9 cellular contexts compared by ENCODE assay signal in genomic region chrX:131745942-131746489, GRCh38.
A peak's percentile ranks its signal among the peaks of the same experiment; 100 is the strongest.
DNase-seq lines count a peak whose midpoint lies in the region; ATAC-seq, FAIRE-seq and TF ChIP-seq lines count a peak whose summit lies in the region.
"Had no signal": no experiment of that assay in that cellular context is flagged by ENCODE, and none has a peak within 500 bp of the region (broad histone marks: within the 10 kb centered on the region; RNA-seq: fewer than 3 reads in every experiment).

No MANE protein-coding gene starts in this region.

- H3K4me3 Mint-ChIP-seq in activated T-cell treated with anti-CD3 and anti-CD28 coated beads, Interleukin-2, amount 50 U/mL, for 24 hours, result peak overlapping the region; percentile 87
- H3K4me3 Mint-ChIP-seq in activated T-cell treated with anti-CD3 and anti-CD28 coated beads, Interleukin-2, amount 50 U/mL, for 72 hours, result peak overlapping the region in 1 of 2 donors; percentile 90
- peak overlapping the region; percentile 93 for H3K4me3 Mint-ChIP-seq in MCF 10A (ENCODE audit: unreplicated experiment)
- H3K4me3 Mint-ChIP-seq: activated CD4-positive, alpha-beta memory T cell treated with anti-CD3 and anti-CD28 coated beads, Interleukin-2, amount 10 ng/mL, durations not matched to agents 7 days and 5 days had no signal

- TF ChIP-seq CTCF in MCF 10A (IDR thresholded peaks at IDR 0.05; ENCODE audit: unreplicated experiment) (no peak), vagina (IDR thresholded peaks at IDR 0.05) (no peak)

- CTCF ChIA-PET in MCF 10A (lab: Yijun Ruan, JAX), result interaction anchor here (1.1 to 2.7 kb wide), 8 partner anchors 18 to 68 kb away, joined by 3 to 22 read pairs (median 6); no protein-coding TSS in a partner anchor

- H3K4me3 ChIP-seq in vagina, result peak overlapping the region; percentile 50 to 51

- POLR2A ChIA-PET in MCF 10A (lab: Yijun Ruan, JAX), result interaction anchor here (0.6 to 2.7 kb wide), 11 partner anchors 17 to 1723 kb away, joined by 3 to 20 read pairs (median 5); no protein-coding TSS in a partner anchor

- peak overlapping the region; percentile 98 for H3K27ac Mint-ChIP-seq in activated T-cell treated with anti-CD3 and anti-CD28 coated beads, Interleukin-2, amount 50 U/mL, for 24 hours
- H3K27ac Mint-ChIP-seq in activated T-cell treated with anti-CD3 and anti-CD28 coated beads, Interleukin-2, amount 50 U/mL, for 72 hours, result no peak overlapping the region
- H3K27ac Mint-ChIP-seq in MCF 10A (ENCODE audit: low read depth, unreplicated experiment), result peak overlapping the region; percentile 94
- H3K27ac Mint-ChIP-seq: activated CD4-positive, alpha-beta memory T cell treated with anti-CD3 and anti-CD28 coated beads, Interleukin-2, amount 10 ng/mL, durations not matched to agents 7 days and 5 days had no signal

- TF ChIP-seq POLR2A in vagina (IDR thresholded peaks at IDR 0.05), result no peak

- no peak for FAIRE-seq in HTR-8/SVneo (lab: Jason Lieb, UNC)

- no peaks in the 10 kb centered on the region for H3K27me3 ChIP-seq in vagina

- no peaks in the 10 kb centered on the region for H3K4me1 ChIP-seq in vagina

- H3K27me3 Mint-ChIP-seq in activated T-cell treated with anti-CD3 and anti-CD28 coated beads, Interleukin-2, amount 50 U/mL, for 24 hours, result no peaks in the 10 kb centered on the region
- H3K27me3 Mint-ChIP-seq in activated T-cell treated with anti-CD3 and anti-CD28 coated beads, Interleukin-2, amount 50 U/mL, for 72 hours (ENCODE audit: low read depth), result no peaks in the 10 kb centered on the region
- H3K27me3 Mint-ChIP-seq in MCF 10A (ENCODE audit: insufficient read depth, unreplicated experiment), result no peaks in the 10 kb centered on the region
- H3K27me3 Mint-ChIP-seq: activated CD4-positive, alpha-beta memory T cell treated with anti-CD3 and anti-CD28 coated beads, Interleukin-2, amount 10 ng/mL, durations not matched to agents 7 days and 5 days had no signal

- intact Hi-C loops in MCF 10A (cut with micrococcal nuclease), result loop anchor here (1.0 kb wide), 1 partner anchor 35 kb away; no protein-coding TSS in a partner anchor
- intact Hi-C loops in vagina (cut with DNase I), result loop anchor here (10.0 kb wide), 1 partner anchor 49 kb away; no protein-coding TSS in a partner anchor

- H3K9me3 ChIP-seq in vagina, result no peaks in the 10 kb centered on the region

- peaks cover 41% of the 10 kb centered on the region for H3K36me3 Mint-ChIP-seq in activated T-cell treated with anti-CD3 and anti-CD28 coated beads, Interleukin-2, amount 50 U/mL, for 24 hours (ENCODE audit: low read depth)
- peaks cover 0 to 2% of the 10 kb centered on the region in 2 donors for H3K36me3 Mint-ChIP-seq in activated T-cell treated with anti-CD3 and anti-CD28 coated beads, Interleukin-2, amount 50 U/mL, for 72 hours (ENCODE audit: insufficient read depth in 2 of 2)
- H3K36me3 Mint-ChIP-seq in MCF 10A (ENCODE audit: insufficient read depth, unreplicated experiment), result no peaks in the 10 kb centered on the region

- no peaks in the 10 kb centered on the region for H3K9me3 Mint-ChIP-seq in activated T-cell treated with anti-CD3 and anti-CD28 coated beads, Interleukin-2, amount 50 U/mL, for 24 hours
- no peaks in the 10 kb centered on the region for H3K9me3 Mint-ChIP-seq in activated T-cell treated with anti-CD3 and anti-CD28 coated beads, Interleukin-2, amount 50 U/mL, for 72 hours
- peaks cover under 1% of the 10 kb centered on the region for H3K9me3 Mint-ChIP-seq in MCF 10A (ENCODE audit: unreplicated experiment)
- H3K9me3 Mint-ChIP-seq: activated CD4-positive, alpha-beta memory T cell treated with anti-CD3 and anti-CD28 coated beads, Interleukin-2, amount 10 ng/mL, durations not matched to agents 7 days and 5 days had no signal

- H3K27ac ChIP-seq in vagina, result no peak overlapping the region

- H3K36me3 ChIP-seq in vagina, result no peaks in the 10 kb centered on the region

- no TSS peak for BruUV-seq in MCF 10A (replicated peaks; lab: Mats Ljungman, UMichigan)

- no peak for DNase-seq in activated T-cell treated with anti-CD3 and anti-CD28 coated beads, Interleukin-2, amount 50 U/mL, for 24 hours
- no peak for DNase-seq in activated T-cell treated with anti-CD3 and anti-CD28 coated beads, Interleukin-2, amount 50 U/mL, for 72 hours
- peak; percentile 39 for DNase-seq in NCI-H69 (lab: John Stamatoyannopoulos, UW)
- no peak for DNase-seq in MCF 10A (ENCODE audit: unreplicated experiment)
- no peak for DNase-seq in vagina (ENCODE audit: extremely low spot score in 2 of 2)
- DNase-seq in HTR-8/SVneo (ENCODE audit: insufficient read length, low spot score), result no peak
- DNase-seq in D341Med (ENCODE audit: low spot score), result no peak
- DNase-seq in hepatic stellate cell (ENCODE audit: low spot score), result no peak
- DNase-seq: activated CD4-positive, alpha-beta memory T cell treated with anti-CD3 and anti-CD28 coated beads, Interleukin-2, amount 10 ng/mL, durations not matched to agents 7 days and 5 days had no signal

- ATAC-seq in activated T-cell treated with anti-CD3 and anti-CD28 coated beads, Interleukin-2, amount 50 U/mL, for 72 hours (replicated peaks in 1 of 2), result no peak

- H3K4me1 Mint-ChIP-seq in activated T-cell treated with anti-CD3 and anti-CD28 coated beads, Interleukin-2, amount 50 U/mL, for 24 hours (ENCODE audit: low read depth), result peaks cover 15% of the 10 kb centered on the region
- H3K4me1 Mint-ChIP-seq in activated T-cell treated with anti-CD3 and anti-CD28 coated beads, Interleukin-2, amount 50 U/mL, for 72 hours (ENCODE audit: low read depth), result peaks cover 11% of the 10 kb centered on the region
- peaks cover 13% of the 10 kb centered on the region for H3K4me1 Mint-ChIP-seq in MCF 10A (ENCODE audit: insufficient read depth, unreplicated experiment)
- H3K4me1 Mint-ChIP-seq: activated CD4-positive, alpha-beta memory T cell treated with anti-CD3 and anti-CD28 coated beads, Interleukin-2, amount 10 ng/mL, durations not matched to agents 7 days and 5 days had no signal
